17 cellular contexts compared by ENCODE assay signal in the genomic region with DNA sequence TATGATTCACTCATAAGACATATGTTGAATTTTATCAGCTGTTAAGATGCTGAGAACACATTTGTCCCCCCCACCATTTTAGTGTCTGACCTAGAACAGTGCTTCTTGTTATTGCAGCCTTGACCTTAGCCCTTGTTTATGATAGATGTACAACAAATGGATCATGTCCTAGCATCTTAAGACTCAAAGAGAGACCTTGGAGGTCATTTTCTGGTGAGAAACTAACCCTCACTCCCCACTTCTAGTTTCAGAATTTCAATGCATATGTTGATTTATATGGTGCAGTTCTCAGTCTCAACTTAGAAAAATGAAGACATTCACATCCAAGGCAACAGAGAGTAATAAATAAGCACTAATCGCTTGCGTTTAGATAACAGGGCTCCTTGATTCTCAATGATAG.
DNase-seq lines count a peak whose midpoint lies in the region; ATAC-seq, FAIRE-seq and TF ChIP-seq lines count a peak whose summit lies in the region.
"Had no signal": no experiment of that assay in that cellular context is flagged by ENCODE, and none has a peak within 500 bp of the region (broad histone marks: within the 10 kb centered on the region; RNA-seq: fewer than 3 reads in every experiment).

No MANE protein-coding gene starts in this region.

- intact Hi-C loops in activated naive CD4-positive, alpha-beta T cell treated with anti-CD3 and anti-CD28 coated beads for 36 hours (cut with micrococcal nuclease) = loop anchor here (5.0 kb wide), 1 partner anchor 93 kb away; no protein-coding TSS in a partner anchor

- TF ChIP-seq CTCF in fibroblast of villous mesenchyme (IDR thresholded peaks at IDR 0.05; ENCODE audit: insufficient read depth, low read depth, low read length) = no peak
- no peak for TF ChIP-seq CTCF in D721Med (IDR thresholded peaks at IDR 0.05; ENCODE audit: insufficient read depth, missing control alignments)

- peaks cover 1% of the 10 kb centered on the region for H3K36me3 Mint-ChIP-seq in T-helper 2 cell treated with Interferon-gamma antibody and Interleukin-4, amounts not matched to agents 5 μg/mL and 100 μg/mL, for 36 hours (ENCODE audit: low read depth)
- no peaks in the 10 kb centered on the region for H3K36me3 Mint-ChIP-seq in activated naive CD4-positive, alpha-beta T cell treated with anti-CD3 and anti-CD28 coated beads for 36 hours (ENCODE audit: low read depth)

- H3K4me3 ChIP-seq in fibroblast of villous mesenchyme (ENCODE audit: low read depth, low read length) = no peak overlapping the region

- ATAC-seq in GM18868 (IDR thresholded peaks at IDR 0.05; ENCODE audit: unreplicated experiment) = peak; percentile 38
- ATAC-seq in stimulated activated naive CD8-positive, alpha-beta T cell treated with anti-CD3 and anti-CD28 coated beads, Interleukin-15, amount 100 ng/mL, for 72 hours = peak; percentile 62

- peak overlapping the region; percentile 23 for H3K27ac Mint-ChIP-seq in T-helper 2 cell treated with Interferon-gamma antibody and Interleukin-4, amounts not matched to agents 5 μg/mL and 100 μg/mL, for 36 hours
- no peak overlapping the region for H3K27ac Mint-ChIP-seq in stimulated activated naive CD8-positive, alpha-beta T cell treated with anti-CD3 and anti-CD28 coated beads, Interleukin-15, amount 100 ng/mL, for 72 hours
- H3K27ac Mint-ChIP-seq in activated naive CD4-positive, alpha-beta T cell treated with anti-CD3 and anti-CD28 coated beads for 36 hours = no peak overlapping the region
- H3K27ac Mint-ChIP-seq: HFFc6 had no signal

- H3K4me1 Mint-ChIP-seq in T-helper 2 cell treated with Interferon-gamma antibody and Interleukin-4, amounts not matched to agents 5 μg/mL and 100 μg/mL, for 36 hours (ENCODE audit: low read depth) = peaks cover 22% of the 10 kb centered on the region
- peaks cover 38% of the 10 kb centered on the region for H3K4me1 Mint-ChIP-seq in stimulated activated naive CD8-positive, alpha-beta T cell treated with anti-CD3 and anti-CD28 coated beads, Interleukin-15, amount 100 ng/mL, for 72 hours
- peaks cover 9% of the 10 kb centered on the region for H3K4me1 Mint-ChIP-seq in activated naive CD4-positive, alpha-beta T cell treated with anti-CD3 and anti-CD28 coated beads for 36 hours (ENCODE audit: low read depth)

- H3K4me3 Mint-ChIP-seq in T-helper 2 cell treated with Interferon-gamma antibody and Interleukin-4, amounts not matched to agents 5 μg/mL and 100 μg/mL, for 36 hours = no peak overlapping the region
- H3K4me3 Mint-ChIP-seq in stimulated activated naive CD8-positive, alpha-beta T cell treated with anti-CD3 and anti-CD28 coated beads, Interleukin-15, amount 100 ng/mL, for 72 hours = peak overlapping the region; percentile 41 to 63
- no peak overlapping the region for H3K4me3 Mint-ChIP-seq in activated naive CD4-positive, alpha-beta T cell treated with anti-CD3 and anti-CD28 coated beads for 36 hours
- H3K4me3 Mint-ChIP-seq: HFFc6 had no signal

- DNase-seq in T-helper 2 cell treated with Interferon-gamma antibody and Interleukin-4, amounts not matched to agents 5 μg/mL and 100 μg/mL, for 36 hours (ENCODE audit: low spot score) = no peak
- DNase-seq in fibroblast of villous mesenchyme (ENCODE audit: low read depth) (peak; percentile 61), D721Med (ENCODE audit: insufficient read length, low spot score) (no peak), NCI-H2196 treated with DMSO at 0.1 percent for 48 hours (lab: John Stamatoyannopoulos, UW; ENCODE audit: unreplicated experiment) (no peak)
- no peak for DNase-seq in stimulated activated naive CD8-positive, alpha-beta T cell treated with anti-CD3 and anti-CD28 coated beads, Interleukin-15, amount 100 ng/mL, for 72 hours
- DNase-seq in activated naive CD4-positive, alpha-beta T cell treated with anti-CD3 and anti-CD28 coated beads for 36 hours = no peak
- DNase-seq: ACHN, AML-193, Caco-2, EL, HFFc6, NCI-H1417, NCI-H1930, NCI-H446, OCI-M1 had no signal

- peaks cover 18% of the 10 kb centered on the region for H3K9me3 Mint-ChIP-seq in T-helper 2 cell treated with Interferon-gamma antibody and Interleukin-4, amounts not matched to agents 5 μg/mL and 100 μg/mL, for 36 hours
- H3K9me3 Mint-ChIP-seq in stimulated activated naive CD8-positive, alpha-beta T cell treated with anti-CD3 and anti-CD28 coated beads, Interleukin-15, amount 100 ng/mL, for 72 hours = peaks cover 11 to 18% of the 10 kb centered on the region in 2 donors
- peaks cover 17% of the 10 kb centered on the region for H3K9me3 Mint-ChIP-seq in activated naive CD4-positive, alpha-beta T cell treated with anti-CD3 and anti-CD28 coated beads for 36 hours

- CTCF ChIA-PET in activated naive CD4-positive, alpha-beta T cell treated with anti-CD3 and anti-CD28 coated beads for 36 hours (lab: Charles Lee) = no interaction called here

- H3K27me3 Mint-ChIP-seq in T-helper 2 cell treated with Interferon-gamma antibody and Interleukin-4, amounts not matched to agents 5 μg/mL and 100 μg/mL, for 36 hours (ENCODE audit: low read depth) = no peaks in the 10 kb centered on the region
- no peaks in the 10 kb centered on the region for H3K27me3 Mint-ChIP-seq in stimulated activated naive CD8-positive, alpha-beta T cell treated with anti-CD3 and anti-CD28 coated beads, Interleukin-15, amount 100 ng/mL, for 72 hours
- H3K27me3 Mint-ChIP-seq in activated naive CD4-positive, alpha-beta T cell treated with anti-CD3 and anti-CD28 coated beads for 36 hours (ENCODE audit: low read depth) = no peaks in the 10 kb centered on the region

- no peak for FAIRE-seq in D721Med (lab: Jason Lieb, UNC)
- FAIRE-seq: H54 had no signal

Comparison
In these comparisons a context has a peak if more than half of its experiments do, and no peak if none do; other contexts are left out.
1. H3K4me3 Mint-ChIP-seq: peak in stimulated activated naive CD8-positive, alpha-beta T cell treated with anti-CD3 and anti-CD28 coated beads, Interleukin-15, amount 100 ng/mL, for 72 hours (2 of 2); none in T-helper 2 cell treated with Interferon-gamma antibody and Interleukin-4, amounts not matched to agents 5 μg/mL and 100 μg/mL, for 36 hours (single experiment) and activated naive CD4-positive, alpha-beta T cell treated with anti-CD3 and anti-CD28 coated beads for 36 hours (single experiment).